In the genomic region with DNA sequence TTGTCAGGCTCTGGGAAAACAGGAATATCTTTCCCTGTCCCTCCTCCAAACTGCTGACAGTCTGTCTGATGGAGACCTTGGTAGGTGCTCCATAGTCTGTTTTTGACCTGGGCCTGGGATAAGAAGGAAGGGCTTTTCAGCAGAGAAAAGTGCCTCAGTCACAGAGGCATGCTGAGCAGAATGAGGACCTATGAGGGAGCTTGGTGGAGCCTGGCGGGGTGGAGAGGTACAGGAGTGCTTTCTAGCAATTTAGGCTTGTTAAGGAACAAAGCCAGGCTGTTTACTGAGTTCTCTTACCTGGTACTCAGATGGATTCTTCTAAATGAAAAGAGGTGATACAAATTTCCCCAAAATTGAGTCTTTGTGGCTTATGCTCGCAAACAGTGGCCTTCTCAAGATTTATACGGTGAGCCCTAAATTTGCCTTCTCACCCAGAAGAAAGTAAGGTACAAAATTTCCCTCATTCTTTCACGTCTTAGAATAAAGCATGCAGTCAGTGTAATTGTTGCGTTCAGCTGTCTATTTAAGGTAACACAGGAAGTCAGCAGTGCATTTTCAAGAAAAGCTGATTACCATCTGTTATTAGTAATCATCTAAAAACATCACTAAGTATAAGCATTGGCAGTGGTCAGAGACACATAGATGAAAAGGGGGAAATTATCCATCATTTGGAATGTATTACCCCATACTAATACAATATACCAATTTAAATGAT, we compare ENCODE assay signal across 16 cellular contexts. TPM values are rescaled to one million over a fixed set of nuclear protein-coding genes. Genes with fewer than 3 reads are reported as not detected.
A peak's percentile ranks its signal among the peaks of the same experiment; 100 is the strongest.
DNase-seq lines count a peak whose midpoint lies in the region; ATAC-seq, FAIRE-seq and TF ChIP-seq lines count a peak whose summit lies in the region.
"Had no signal": no experiment of that assay in that cellular context is flagged by ENCODE, and none has a peak within 500 bp of the region (broad histone marks: within the 10 kb centered on the region; RNA-seq: fewer than 3 reads in every experiment).

No MANE protein-coding gene starts in this region.

- no peaks in the 10 kb centered on the region for H3K27me3 Mint-ChIP-seq in activated T-helper 2 cell treated with anti-CD3 and anti-CD28 coated beads, Interferon-gamma antibody, Interleukin-2, Interleukin-4, amounts not matched to agents 10 μg/mL and 5 μg/mL and 100 μg/mL, durations not matched to agents 14 hours and 24 hours and 36 hours (ENCODE audit: low read depth)
- no peaks in the 10 kb centered on the region for H3K27me3 Mint-ChIP-seq in MCF 10A (ENCODE audit: insufficient read depth, unreplicated experiment)

- no peak for TF ChIP-seq EP300 in suprapubic skin (IDR thresholded peaks at IDR 0.05)

- DNase-seq in GM12891 (ENCODE audit: insufficient read length, low spot score) = no peak
- DNase-seq in activated T-helper 2 cell treated with anti-CD3 and anti-CD28 coated beads, Interferon-gamma antibody, Interleukin-2, Interleukin-4, amounts not matched to agents 10 μg/mL and 5 μg/mL and 100 μg/mL, durations not matched to agents 14 hours and 24 hours and 36 hours (ENCODE audit: low spot score) = no peak
- no peak for DNase-seq in MCF 10A (ENCODE audit: unreplicated experiment)
- no peak for DNase-seq in NK-92 (lab: John Stamatoyannopoulos, UW; ENCODE audit: unreplicated experiment)
- no peak for DNase-seq in suprapubic skin (ENCODE audit: low spot score in 2 of 2)
- no peak for DNase-seq in activated naive CD4-positive, alpha-beta T cell treated with anti-CD3 and anti-CD28 coated beads, Interleukin-2, amount 50 U/mL, for 16 hours
- DNase-seq: brain microvascular endothelial cell; Caco-2; NCI-H82; nucleus accumbens; stimulated activated CD4-positive, alpha-beta T cell treated with anti-CD3 and anti-CD28 coated beads, Interleukin-2, amount 100 ng/mL, for 48 hours had no signal

- FAIRE-seq in GM12891 (lab: Jason Lieb, UNC) = peak; percentile 82
- FAIRE-seq: keratinocyte had no signal

- H3K4me1 ChIP-seq in suprapubic skin = no peaks in the 10 kb centered on the region
- H3K4me1 ChIP-seq: Caco-2 had no signal

- no peak overlapping the region for H3K4me3 ChIP-seq in suprapubic skin

- peaks cover 47% of the 10 kb centered on the region for H3K4me1 Mint-ChIP-seq in activated T-helper 2 cell treated with anti-CD3 and anti-CD28 coated beads, Interferon-gamma antibody, Interleukin-2, Interleukin-4, amounts not matched to agents 10 μg/mL and 5 μg/mL and 100 μg/mL, durations not matched to agents 14 hours and 24 hours and 36 hours (ENCODE audit: low read depth)
- H3K4me1 Mint-ChIP-seq in MCF 10A (ENCODE audit: insufficient read depth, unreplicated experiment) = no peaks in the 10 kb centered on the region

- CTCF ChIA-PET in MCF 10A (lab: Yijun Ruan, JAX) = interaction anchor here (0.6 kb wide), 1 partner anchor 1292 kb away, joined by 3 read pairs; no protein-coding TSS in a partner anchor

- peak; percentile 41; the same call in 1 of the 2 replicates for TF ChIP-seq POLR2A in GM12891 (IDR thresholded peaks at IDR 0.05; ENCODE audit: low read depth, low read length)
- no peak for TF ChIP-seq POLR2A in suprapubic skin (IDR thresholded peaks at IDR 0.05)

- peaks cover 69% of the 10 kb centered on the region for H3K36me3 Mint-ChIP-seq in activated T-helper 2 cell treated with anti-CD3 and anti-CD28 coated beads, Interferon-gamma antibody, Interleukin-2, Interleukin-4, amounts not matched to agents 10 μg/mL and 5 μg/mL and 100 μg/mL, durations not matched to agents 14 hours and 24 hours and 36 hours (ENCODE audit: low read depth)
- peaks cover 74% of the 10 kb centered on the region for H3K36me3 Mint-ChIP-seq in MCF 10A (ENCODE audit: insufficient read depth, unreplicated experiment)

- H3K27ac Mint-ChIP-seq in activated T-helper 2 cell treated with anti-CD3 and anti-CD28 coated beads, Interferon-gamma antibody, Interleukin-2, Interleukin-4, amounts not matched to agents 10 μg/mL and 5 μg/mL and 100 μg/mL, durations not matched to agents 14 hours and 24 hours and 36 hours = peak overlapping the region; percentile 81
- no peak overlapping the region for H3K27ac Mint-ChIP-seq in MCF 10A (ENCODE audit: low read depth, unreplicated experiment)

- no peak overlapping the region for H3K27ac ChIP-seq in suprapubic skin
- H3K27ac ChIP-seq: brain microvascular endothelial cell had no signal

- no TSS peak for BruUV-seq in MCF 10A (replicated peaks; lab: Mats Ljungman, UMichigan)

- intact Hi-C loops in activated T-helper 2 cell treated with anti-CD3 and anti-CD28 coated beads, Interferon-gamma antibody, Interleukin-2, Interleukin-4, amounts not matched to agents 10 μg/mL and 5 μg/mL and 100 μg/mL, durations not matched to agents 14 hours and 24 hours and 36 hours (cut with micrococcal nuclease) = no loop called here
- intact Hi-C loops in MCF 10A (cut with micrococcal nuclease) = no loop called here

- H3K9me3 ChIP-seq in suprapubic skin = no peaks in the 10 kb centered on the region
- H3K9me3 ChIP-seq: Caco-2 had no signal

- peaks cover 30% of the 10 kb centered on the region for H3K36me3 ChIP-seq in suprapubic skin

- WGBS in suprapubic skin = 93% methylated on average over 5 of the region's 5 CpGs

- no peaks in the 10 kb centered on the region for H3K27me3 ChIP-seq in suprapubic skin
- H3K27me3 ChIP-seq: brain microvascular endothelial cell had no signal

- POLR2A ChIA-PET in MCF 10A (lab: Yijun Ruan, JAX) = interaction anchor here (0.5 to 1.1 kb wide), 2 partner anchors 19 to 72 kb away, joined by 3 to 4 read pairs; no protein-coding TSS in a partner anchor

- ATAC-seq in GM19035 (IDR thresholded peaks at IDR 0.05; ENCODE audit: unreplicated experiment) (peak; percentile 73), HG02938 (IDR thresholded peaks at IDR 0.05; ENCODE audit: unreplicated experiment) (peak; percentile 57)

- no peaks in the 10 kb centered on the region for H3K9me3 Mint-ChIP-seq in activated T-helper 2 cell treated with anti-CD3 and anti-CD28 coated beads, Interferon-gamma antibody, Interleukin-2, Interleukin-4, amounts not matched to agents 10 μg/mL and 5 μg/mL and 100 μg/mL, durations not matched to agents 14 hours and 24 hours and 36 hours
- H3K9me3 Mint-ChIP-seq in MCF 10A (ENCODE audit: unreplicated experiment) = no peaks in the 10 kb centered on the region

- no peak for TF ChIP-seq CTCF in MCF 10A (IDR thresholded peaks at IDR 0.05; ENCODE audit: unreplicated experiment)
- TF ChIP-seq CTCF in suprapubic skin (IDR thresholded peaks at IDR 0.05) = no peak

- H3K4me3 Mint-ChIP-seq in activated T-helper 2 cell treated with anti-CD3 and anti-CD28 coated beads, Interferon-gamma antibody, Interleukin-2, Interleukin-4, amounts not matched to agents 10 μg/mL and 5 μg/mL and 100 μg/mL, durations not matched to agents 14 hours and 24 hours and 36 hours (ENCODE audit: low read depth) = peak overlapping the region; percentile 11
- no peak overlapping the region for H3K4me3 Mint-ChIP-seq in MCF 10A (ENCODE audit: unreplicated experiment)

TF ChIP-seq in GM12891, 5 proteins besides CTCF, POLR2A, EP300 and RAD21:
- TF ChIP-seq POU2F2 (IDR thresholded peaks at IDR 0.05; ENCODE audit: low read depth, low read length) = no peak
- TF ChIP-seq PAX5 (IDR thresholded peaks at IDR 0.05; ENCODE audit: insufficient read depth, low read length, severe bottlenecking) = no peak
TF ChIP-seq in GM12891: peak in this region for 0.

RNA-seq across cellular contexts. Expression of a gene that starts 28.6 kb away (rescaled TPM):
- 1.6 TPM for polyA plus RNA-seq in GM12891 (2012; ENCODE audit: low read depth, missing spikeins)
- total RNA-seq in activated T-helper 2 cell treated with anti-CD3 and anti-CD28 coated beads, Interferon-gamma antibody, Interleukin-2, Interleukin-4, amounts not matched to agents 10 μg/mL and 5 μg/mL and 100 μg/mL, durations not matched to agents 14 hours and 24 hours and 36 hours = 777 and 830 TPM in 2 replicates
- total RNA-seq in MCF 10A (2022) = not detected in 2 replicates
- total RNA-seq in suprapubic skin = 1 to 10 TPM in 1 of 4 donors, under 1 TPM in 1, not detected in 2; 0.80 to 1.4 TPM
- total RNA-seq: Caco-2, M059J, temporal lobe had no signal
- polyA plus RNA-seq: keratinocyte had no signal

RNA-seq across cellular contexts. Expression of a gene that starts 44.4 kb away (rescaled TPM):
- 1.9 TPM for polyA plus RNA-seq in GM12891 (2012; ENCODE audit: low read depth, missing spikeins)
- 21.6 and 25.8 TPM in 2 replicates for total RNA-seq in activated T-helper 2 cell treated with anti-CD3 and anti-CD28 coated beads, Interferon-gamma antibody, Interleukin-2, Interleukin-4, amounts not matched to agents 10 μg/mL and 5 μg/mL and 100 μg/mL, durations not matched to agents 14 hours and 24 hours and 36 hours
- not detected in 2 replicates for total RNA-seq in MCF 10A (2022)
- not detected for total RNA-seq in suprapubic skin
- total RNA-seq: Caco-2, M059J, temporal lobe had no signal
- polyA plus RNA-seq: keratinocyte had no signal

Comparison
In these comparisons a context has a peak if more than half of its experiments do, and no peak if none do; other contexts are left out.
1. RNA of a gene that starts 28.6 kb away (total RNA-seq): 777 to 830 TPM in activated T-helper 2 cell treated with anti-CD3 and anti-CD28 coated beads, Interferon-gamma antibody, Interleukin-2, Interleukin-4, amounts not matched to agents 10 μg/mL and 5 μg/mL and 100 μg/mL, durations not matched to agents 14 hours and 24 hours and 36 hours; 0.80 to 1.4 TPM in suprapubic skin and not detected in MCF 10A; every median in the first group is over 100 times any median in the second.
2. RNA of a gene that starts 44.4 kb away (total RNA-seq): 21.6 to 25.8 TPM in activated T-helper 2 cell treated with anti-CD3 and anti-CD28 coated beads, Interferon-gamma antibody, Interleukin-2, Interleukin-4, amounts not matched to agents 10 μg/mL and 5 μg/mL and 100 μg/mL, durations not matched to agents 14 hours and 24 hours and 36 hours; not detected in MCF 10A and not detected in suprapubic skin; every median in the first group is over 10 times any median in the second.